ENCODE assay signal across 10 cellular contexts in the genomic region with DNA sequence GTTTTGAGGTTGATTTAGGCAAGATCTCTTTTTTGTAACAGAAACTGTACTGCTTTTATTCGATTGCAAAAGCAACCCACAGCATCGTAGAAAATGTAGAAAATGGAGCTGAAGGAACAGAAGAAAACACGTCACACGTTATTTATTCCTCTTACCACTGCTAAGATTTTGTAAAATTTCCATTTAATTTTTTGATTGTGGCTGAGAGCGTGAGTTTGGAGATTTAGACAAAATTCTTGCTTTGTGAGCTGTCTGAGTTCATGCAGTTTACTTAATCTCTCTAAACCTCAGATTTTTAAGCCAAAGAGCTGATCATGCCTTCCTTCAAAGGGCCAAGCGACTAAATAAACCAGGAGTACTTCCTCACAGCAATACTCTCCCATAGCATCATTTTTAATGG. TPM values are rescaled to one million over a fixed set of nuclear protein-coding genes. Genes with fewer than 3 reads are reported as not detected.
DNase-seq lines count a peak whose midpoint lies in the region; ATAC-seq and TF ChIP-seq lines count a peak whose summit lies in the region.
"Had no signal": no experiment of that assay in that cellular context is flagged by ENCODE, and none has a peak within 500 bp of the region (broad histone marks: within the 10 kb centered on the region; RNA-seq: fewer than 3 reads in every experiment).

No MANE protein-coding gene starts in this region.

- H3K27ac ChIP-seq in SJSA1: peak overlapping the region; percentile 93
- peak overlapping the region; percentile 99 for H3K27ac ChIP-seq in smooth muscle cell (ENCODE audit: low read depth)

- TF ChIP-seq CTCF in foreskin fibroblast (IDR thresholded peaks at IDR 0.05; ENCODE audit: low read depth, low read length) (no peak), smooth muscle cell (IDR thresholded peaks at IDR 0.05; ENCODE audit: borderline replicate concordance, insufficient read depth, poor library complexity, severe bottlenecking) (no peak)

- no peak overlapping the region for H2AFZ ChIP-seq in smooth muscle cell (ENCODE audit: low read depth)

- no peak overlapping the region for H3K4me3 ChIP-seq in SJSA1
- peak overlapping the region; percentile 6 to 14 for H3K4me3 ChIP-seq in foreskin fibroblast (ENCODE audit: low read depth in 1 of 2, low read length in 2 of 2)
- peak overlapping the region; percentile 17 for H3K4me3 ChIP-seq in smooth muscle cell

- DNase-seq in EL: peak; percentile 31
- DNase-seq in SJSA1 (ENCODE audit: low read depth in 1 of 2, low spot score in 2 of 2): peak in 1 of 2 experiments; percentile 56
- peak; percentile 30 to 44 for DNase-seq in foreskin fibroblast
- DNase-seq in smooth muscle cell (lab: John Stamatoyannopoulos, UW; ENCODE audit: unreplicated experiment): no peak
- no peak for DNase-seq in ACHN
- DNase-seq in NCI-H2081 treated with DMSO at 0.1 percent for 48 hours (lab: John Stamatoyannopoulos, UW): no peak
- no peak for DNase-seq in midbrain (lab: John Stamatoyannopoulos, UW)
- DNase-seq: Calu3, Right ventricle myocardium superior had no signal

- H3K4me1 ChIP-seq in SJSA1 (replicated peaks) (peaks cover 44% of the 10 kb centered on the region), smooth muscle cell (ENCODE audit: low read depth) (peaks cover 29% of the 10 kb centered on the region)

- H3K27me3 ChIP-seq in SJSA1 (replicated peaks): no peaks in the 10 kb centered on the region
- H3K27me3 ChIP-seq in smooth muscle cell (ENCODE audit: low read depth): no peaks in the 10 kb centered on the region

- 26% methylated on average over 6 of the region's 6 CpGs for WGBS in smooth muscle cell (ENCODE audit: low lambda C conversion rate)

- H4K20me1 ChIP-seq in smooth muscle cell (ENCODE audit: low read depth): no peaks in the 10 kb centered on the region

- in situ Hi-C loops in ACHN (cut with HindIII; ENCODE audit: low pct_ligation_motif_present, low pct_unique_long_range_greater_than_20kb, low sequenced_read_pairs): no loop called here

- H3K36me3 ChIP-seq in SJSA1 (no peaks in the 10 kb centered on the region; the same call in 1 of the 2 replicates), smooth muscle cell (ENCODE audit: low read depth) (no peaks in the 10 kb centered on the region)

- peaks cover 30% of the 10 kb centered on the region for H3F3A ChIP-seq in smooth muscle cell (ENCODE audit: low read depth)

- peak overlapping the region; percentile 96 for H3K9ac ChIP-seq in smooth muscle cell (ENCODE audit: low read depth)

- no peak for ATAC-seq in GM18520 (IDR thresholded peaks at IDR 0.05; ENCODE audit: unreplicated experiment)

- peak overlapping the region; percentile 75 for H3K4me2 ChIP-seq in smooth muscle cell

- H3K9me3 ChIP-seq in SJSA1 (replicated peaks) (no peaks in the 10 kb centered on the region), smooth muscle cell (replicated peaks; ENCODE audit: low read depth) (no peaks in the 10 kb centered on the region)

- H3K79me2 ChIP-seq in smooth muscle cell (ENCODE audit: low read depth): no peaks in the 10 kb centered on the region

RNA-seq across cellular contexts. Expression of gene DPYSL3, which starts 24.8 kb away (rescaled TPM):
- total RNA-seq in SJSA1 (2014; rRNA removed; shearing (Covaris generic)): 125 and 156 TPM in 2 replicates
- 121 and 124 TPM in 2 replicates for total RNA-seq in smooth muscle cell
- 63.8 and 65.5 TPM in 2 replicates for polyA plus RNA-seq in smooth muscle cell

Comparison
In these comparisons a context has a peak if more than half of its experiments do, and no peak if none do; other contexts are left out.
1. DNase-seq: peak in EL (single experiment) and foreskin fibroblast (2 of 2); none in smooth muscle cell (single experiment), ACHN (single experiment), NCI-H2081 treated with DMSO at 0.1 percent for 48 hours (single experiment) and midbrain (single experiment).